In genomic region chr7:27697861-27698430, GRCh38 we compare ENCODE assay signal across 9 cellular contexts. TPM values are rescaled to one million over a fixed set of nuclear protein-coding genes. Genes with fewer than 3 reads are reported as not detected.
DNase-seq lines count a peak whose midpoint lies in the region; ATAC-seq and TF ChIP-seq lines count a peak whose summit lies in the region.
"Had no signal": no experiment of that assay in that cellular context is flagged by ENCODE, and none has a peak within 500 bp of the region (broad histone marks: within the 10 kb centered on the region; RNA-seq: fewer than 3 reads in every experiment).

No MANE protein-coding gene starts in this region.

- WGBS in body of pancreas, 2 donors = 84 to 90% methylated on average over 3 of the region's 3 CpGs
- WGBS in spleen, 5 donors = 33 to 50% (median 41%) methylated on average over 3 of the region's 3 CpGs

- TF ChIP-seq CTCF in GM06990 (IDR thresholded peaks at IDR 0.05; ENCODE audit: insufficient read depth, low read length, poor library complexity, severe bottlenecking) (no peak), body of pancreas (IDR thresholded peaks at IDR 0.05) (no peak), spleen (IDR thresholded peaks at IDR 0.05 in 8 of 11, conservative IDR thresholded peaks at IDR 0.05 in 3 of 11) (no peak)

- peak; percentile 20 for DNase-seq in GM06990 (ENCODE audit: extremely low read depth, insufficient read length)
- DNase-seq in Kasumi-1 (lab: John Stamatoyannopoulos, UW) = peak; percentile 85 to 94
- DNase-seq in body of pancreas = peak in 3 of 4 donors; percentile 10 to 62 (median 17)
- DNase-seq in spleen = peak; percentile 83
- no peak for DNase-seq in cerebellar cortex (ENCODE audit: low spot score)
- no peak for DNase-seq in activated CD8-positive, alpha-beta memory T cell treated with anti-CD3 and anti-CD28 coated beads, Interleukin-2, amount 50 U/mL, for 4 hours

- H3K27me3 ChIP-seq in GM06990 (replicated peaks; ENCODE audit: control insufficient read depth, insufficient read depth, low read length) (no peaks in the 10 kb centered on the region), body of pancreas (no peaks in the 10 kb centered on the region), spleen (replicated peaks in 1 of 7) (peaks cover 0 to 5% (median 0%) of the 10 kb centered on the region in 7 donors)
- H3K27me3 ChIP-seq: ovary had no signal

- intact Hi-C loops in body of pancreas (cut with DNase I) = no loop called here
- intact Hi-C loops in spleen (cut with DNase I; ENCODE audit: low total_unique reads) = no loop called here

- H3K36me3 ChIP-seq in GM06990 (ENCODE audit: control insufficient read depth, insufficient read depth, low read length) = no peaks in the 10 kb centered on the region
- H3K36me3 ChIP-seq in body of pancreas (replicated peaks in 1 of 2; ENCODE audit: insufficient read depth in 1 of 2, low read depth in 2 of 2) = no peaks in the 10 kb centered on the region
- no peaks in the 10 kb centered on the region for H3K36me3 ChIP-seq in spleen
- H3K36me3 ChIP-seq: ovary had no signal

- TF ChIP-seq POLR2A in body of pancreas (IDR thresholded peaks at IDR 0.05) (no peak), spleen (IDR thresholded peaks at IDR 0.05) (no peak)

- H3K4me1 ChIP-seq in body of pancreas = no peaks in the 10 kb centered on the region
- peaks cover 0 to 26% (median 11%) of the 10 kb centered on the region in 6 donors for H3K4me1 ChIP-seq in spleen

- peak overlapping the region in 1 of 4 donors; percentile 20 for H3K27ac ChIP-seq in body of pancreas
- peak overlapping the region in 7 of 8 donors; percentile 38 to 87 (median 76) for H3K27ac ChIP-seq in spleen
- H3K27ac ChIP-seq: ovary had no signal

- peak; percentile 96 for ATAC-seq in GM21576 (IDR thresholded peaks at IDR 0.05; ENCODE audit: unreplicated experiment)
- no peak for ATAC-seq in body of pancreas
- no peak for ATAC-seq in HG02759 (IDR thresholded peaks at IDR 0.05; ENCODE audit: unreplicated experiment)

- no peaks in the 10 kb centered on the region for H3K9me3 ChIP-seq in body of pancreas
- no peaks in the 10 kb centered on the region for H3K9me3 ChIP-seq in spleen
- H3K9me3 ChIP-seq: ovary had no signal

- H3K4me3 ChIP-seq in GM06990 (replicated peaks; ENCODE audit: low read depth, low read length) = no peak overlapping the region
- no peak overlapping the region for H3K4me3 ChIP-seq in body of pancreas
- peak overlapping the region in 1 of 8 donors; percentile 23 for H3K4me3 ChIP-seq in spleen
- H3K4me3 ChIP-seq: ovary had no signal

RNA-seq across cellular contexts. Expression of gene HIBADH, which starts 35.3 kb away (rescaled TPM):
- 10 to 100 TPM; 22.1 to 31.0 TPM for total RNA-seq in body of pancreas
- total RNA-seq in spleen = 10 to 100 TPM; 14.6 to 38.6 (median 23.6) TPM
- polyA plus RNA-seq in spleen = 10 to 100 TPM; 12.4 to 21.8 (median 14.2) TPM

RNA-seq across cellular contexts. Expression of gene TAX1BP1, which starts 42.0 kb away (rescaled TPM):
- 10 to 100 TPM; 38.9 to 57.6 TPM for total RNA-seq in body of pancreas
- total RNA-seq in spleen = 100 to 1,000 TPM in 5 of 7 donors, 10 to 100 TPM in 2; 87.6 to 146 (median 115) TPM
- 10 to 100 TPM; 28.6 to 48.7 (median 39.9) TPM for polyA plus RNA-seq in spleen

Comparison
In these comparisons a context has a peak if more than half of its experiments do, and no peak if none do; other contexts are left out.
1. DNase-seq: peak in GM06990 (single experiment), Kasumi-1 (2 of 2), body of pancreas (3 of 4) and spleen (single experiment); none in cerebellar cortex (single experiment) and activated CD8-positive, alpha-beta memory T cell treated with anti-CD3 and anti-CD28 coated beads, Interleukin-2, amount 50 U/mL, for 4 hours (single experiment).